10 cellular contexts compared by ENCODE assay signal in genomic region chr10:100829933-100830727, GRCh38.
DNase-seq lines count a peak whose midpoint lies in the region; ATAC-seq and TF ChIP-seq lines count a peak whose summit lies in the region.
"Had no signal": no experiment of that assay in that cellular context is flagged by ENCODE, and none has a peak within 500 bp of the region (broad histone marks: within the 10 kb centered on the region; RNA-seq: fewer than 3 reads in every experiment).

No MANE protein-coding gene starts in this region.

- no peaks in the 10 kb centered on the region for H3K9me3 ChIP-seq in left ventricle myocardium inferior (replicated peaks)
- H3K9me3 ChIP-seq: colonic mucosa had no signal

- no peak for TF ChIP-seq CTCF in left ventricle myocardium inferior (IDR thresholded peaks at IDR 0.05; ENCODE audit: borderline replicate concordance)
- TF ChIP-seq CTCF in natural killer cell (IDR thresholded peaks at IDR 0.05): no peak

- no peak overlapping the region for H3K27ac ChIP-seq in left ventricle myocardium inferior (replicated peaks)
- H3K27ac ChIP-seq: colonic mucosa had no signal

- H3K4me1 Mint-ChIP-seq in activated naive CD8-positive, alpha-beta T cell treated with anti-CD3 and anti-CD28 coated beads, Interleukin-2, amount 10 ng/mL, durations not matched to agents 7 days and 5 days: peaks cover 26% of the 10 kb centered on the region
- peaks cover 25 to 48% of the 10 kb centered on the region in 2 donors for H3K4me1 Mint-ChIP-seq in natural killer cell

- peaks cover 45% of the 10 kb centered on the region for H3K4me1 ChIP-seq in left ventricle myocardium inferior

- no peaks in the 10 kb centered on the region for H3K36me3 ChIP-seq in left ventricle myocardium inferior
- H3K36me3 ChIP-seq: colonic mucosa had no signal

- no peak for ATAC-seq in activated naive CD8-positive, alpha-beta T cell treated with anti-CD3 and anti-CD28 coated beads, Interleukin-2, amount 10 ng/mL, durations not matched to agents 7 days and 5 days (ENCODE audit: low read depth)
- no peak for ATAC-seq in natural killer cell
- ATAC-seq in HG02642 (IDR thresholded peaks at IDR 0.05; ENCODE audit: poor library complexity, unreplicated experiment): no peak

- H3K27me3 Mint-ChIP-seq in activated naive CD8-positive, alpha-beta T cell treated with anti-CD3 and anti-CD28 coated beads, Interleukin-2, amount 10 ng/mL, durations not matched to agents 7 days and 5 days: peaks cover 75% of the 10 kb centered on the region
- peaks cover 61 to 69% of the 10 kb centered on the region in 2 donors for H3K27me3 Mint-ChIP-seq in natural killer cell (ENCODE audit: low read depth in 2 of 2)

- H3K4me3 ChIP-seq in left ventricle myocardium inferior: no peak overlapping the region

- H3K27me3 ChIP-seq in left ventricle myocardium inferior (ENCODE audit: low read depth): peaks cover 99% of the 10 kb centered on the region

- H3K36me3 Mint-ChIP-seq in activated naive CD8-positive, alpha-beta T cell treated with anti-CD3 and anti-CD28 coated beads, Interleukin-2, amount 10 ng/mL, durations not matched to agents 7 days and 5 days: no peaks in the 10 kb centered on the region
- H3K36me3 Mint-ChIP-seq in natural killer cell: no peaks in the 10 kb centered on the region

- H3K9me3 Mint-ChIP-seq in activated naive CD8-positive, alpha-beta T cell treated with anti-CD3 and anti-CD28 coated beads, Interleukin-2, amount 10 ng/mL, durations not matched to agents 7 days and 5 days: no peaks in the 10 kb centered on the region
- H3K9me3 Mint-ChIP-seq in natural killer cell: no peaks in the 10 kb centered on the region

- H3K27ac Mint-ChIP-seq in activated naive CD8-positive, alpha-beta T cell treated with anti-CD3 and anti-CD28 coated beads, Interleukin-2, amount 10 ng/mL, durations not matched to agents 7 days and 5 days: no peak overlapping the region
- no peak overlapping the region for H3K27ac Mint-ChIP-seq in natural killer cell

- intact Hi-C loops in cardiac septum (cut with DNase I): no loop called here
- intact Hi-C loops in left ventricle myocardium inferior (cut with micrococcal nuclease): no loop called here
- intact Hi-C loops in natural killer cell (cut with micrococcal nuclease): loop anchor here (5.0 kb wide), 2 partner anchors 158 to 268 kb away; no protein-coding TSS in a partner anchor

- POLR2A ChIA-PET in activated naive CD8-positive, alpha-beta T cell treated with anti-CD3 and anti-CD28 coated beads, Interleukin-2, amount 10 ng/mL, durations not matched to agents 7 days and 5 days (lab: Charles Lee): no interaction called here

- peak overlapping the region; percentile 65 for H3K4me3 Mint-ChIP-seq in activated naive CD8-positive, alpha-beta T cell treated with anti-CD3 and anti-CD28 coated beads, Interleukin-2, amount 10 ng/mL, durations not matched to agents 7 days and 5 days
- peak overlapping the region; percentile 81 for H3K4me3 Mint-ChIP-seq in natural killer cell

- DNase-seq in cardiac septum (ENCODE audit: low spot score) (peak; percentile 65), left ventricle myocardium inferior (no peak), natural killer cell (no peak), GM19240 (ENCODE audit: insufficient read length, low spot score) (no peak), GM19238 (ENCODE audit: insufficient read length, low spot score) (no peak), NCI-H2171 treated with DMSO at 0.1 percent for 48 hours (lab: John Stamatoyannopoulos, UW) (no peak)
- no peak for DNase-seq in activated naive CD8-positive, alpha-beta T cell treated with anti-CD3 and anti-CD28 coated beads, Interleukin-2, amount 10 ng/mL, durations not matched to agents 7 days and 5 days
- DNase-seq: colonic mucosa, DND-41 had no signal
